Comparison of ENCODE assay signal across 24 cellular contexts in the genomic region with DNA sequence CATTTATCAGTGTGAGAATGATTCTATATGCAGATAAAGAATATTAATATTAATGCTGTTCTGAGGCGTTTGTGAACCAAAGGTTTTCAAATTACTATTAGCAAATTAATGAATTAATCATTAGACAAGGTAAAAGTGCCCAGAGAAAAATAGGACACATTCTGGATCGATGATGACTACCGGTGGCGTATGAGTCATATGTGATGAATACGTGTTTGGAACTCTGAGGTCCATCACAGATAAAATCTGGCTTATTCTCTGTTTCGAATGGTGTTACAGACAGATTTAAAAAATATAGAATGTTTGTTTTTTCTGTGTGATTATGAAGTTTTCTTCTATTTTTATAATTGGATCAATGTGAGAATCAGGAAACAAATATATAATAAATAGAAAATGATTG.
DNase-seq lines count a peak whose midpoint lies in the region; ATAC-seq, FAIRE-seq and TF ChIP-seq lines count a peak whose summit lies in the region.
"Had no signal": no experiment of that assay in that cellular context is flagged by ENCODE, and none has a peak within 500 bp of the region (broad histone marks: within the 10 kb centered on the region; RNA-seq: fewer than 3 reads in every experiment).

No MANE protein-coding gene starts in this region.

- no peaks in the 10 kb centered on the region for H3K4me1 Mint-ChIP-seq in activated CD8-positive, alpha-beta memory T cell treated with anti-CD3 and anti-CD28 coated beads, Interleukin-2, amount 10 ng/mL, durations not matched to agents 7 days and 5 days
- H3K4me1 Mint-ChIP-seq: GM23338 had no signal

- RAD21 ChIA-PET in HCT116 (lab: Charles Lee; ENCODE audit: low non-redundant PET in 1 of 2, low total read pairs in 2 of 2, uncharacterized antibody in 2 of 2, unreplicated experiment in 2 of 2): no interaction called here

- no peaks in the 10 kb centered on the region for H3K36me3 Mint-ChIP-seq in activated CD8-positive, alpha-beta memory T cell treated with anti-CD3 and anti-CD28 coated beads, Interleukin-2, amount 10 ng/mL, durations not matched to agents 7 days and 5 days

- 0 out of 2 replicates have a peak overlapping the region, but pooled peaks have one; percentile 22 for H3K9ac ChIP-seq in HCT116 (ENCODE audit: low read length)
- H3K9ac ChIP-seq: SK-N-SH had no signal

- no peaks in the 10 kb centered on the region for H3K9me2 ChIP-seq in HCT116 (ENCODE audit: insufficient read depth)
- H3K9me2 ChIP-seq: SK-N-SH had no signal

- CTCF ChIA-PET in A549 (lab: Yijun Ruan, JAX) (no interaction called here), HCT116 (lab: Charles Lee) (no interaction called here)
- CTCF ChIA-PET in activated CD8-positive, alpha-beta memory T cell treated with anti-CD3 and anti-CD28 coated beads, Interleukin-2, amount 10 ng/mL, durations not matched to agents 7 days and 5 days (lab: Charles Lee): no interaction called here

- no peaks in the 10 kb centered on the region for H4K20me1 ChIP-seq in HCT116 (ENCODE audit: insufficient read depth)

- peak overlapping the region; percentile 97 for H2AFZ ChIP-seq in HCT116 (ENCODE audit: low read depth, low read length, poor library complexity, severe bottlenecking)
- H2AFZ ChIP-seq: GM23338 had no signal

- H3K27me3 ChIP-seq in HCT116 (ENCODE audit: insufficient read depth, low read length): no peaks in the 10 kb centered on the region
- H3K27me3 ChIP-seq in RWPE2 (ENCODE audit: insufficient read depth, poor library complexity, severe bottlenecking): no peaks in the 10 kb centered on the region
- H3K27me3 ChIP-seq in left lung: peaks cover 0 to 4% of the 10 kb centered on the region in 2 donors

- TF ChIP-seq CTCF in A549 (IDR thresholded peaks at IDR 0.05) (no peak), HCT116 (IDR thresholded peaks at IDR 0.05 in 2 of 3, conservative IDR thresholded peaks at IDR 0.05 in 1 of 3; ENCODE audit: borderline replicate concordance in 1 of 3, insufficient read depth in 1 of 3, low read depth in 2 of 3, low read length in 2 of 3) (no peak), RWPE2 (IDR thresholded peaks at IDR 0.05; ENCODE audit: poor library complexity, severe bottlenecking) (no peak), epithelial cell of esophagus (IDR thresholded peaks at IDR 0.05; ENCODE audit: insufficient read depth, low read depth, low read length, missing control alignments) (no peak), left lung (IDR thresholded peaks at IDR 0.05) (no peak)

- H3K27me3 Mint-ChIP-seq in activated CD8-positive, alpha-beta memory T cell treated with anti-CD3 and anti-CD28 coated beads, Interleukin-2, amount 10 ng/mL, durations not matched to agents 7 days and 5 days: peaks cover 6% of the 10 kb centered on the region

- DNase-seq in A549 (ENCODE audit: low read depth in 1 of 2, low spot score in 1 of 2): peak in 1 of 2 experiments; percentile 49
- peak; percentile 36 for DNase-seq in HCT116 (ENCODE audit: low read depth, low spot score)
- no peak for DNase-seq in RWPE2 (ENCODE audit: low spot score)
- DNase-seq in epithelial cell of esophagus (ENCODE audit: low read depth): peak; percentile 45
- no peak for DNase-seq in left lung
- no peak for DNase-seq in NCI-H2196 treated with DMSO at 0.1 percent for 48 hours (lab: John Stamatoyannopoulos, UW; ENCODE audit: unreplicated experiment)
- no peak for DNase-seq in NCI-H128 (lab: John Stamatoyannopoulos, UW; ENCODE audit: unreplicated experiment)
- no peak for DNase-seq in activated CD8-positive, alpha-beta memory T cell treated with anti-CD3 and anti-CD28 coated beads, Interleukin-2, amount 10 ng/mL, durations not matched to agents 7 days and 5 days
- DNase-seq: AML-193; Caco-2; DMS53; Kasumi-1; NCI-H1436; NCI-H2029 treated with DMSO at 0.1 percent for 48 hours; NCI-H2227 treated with DMSO at 0.1 percent for 48 hours; NCI-H526; NK-92 treated with Interleukin-12 subunit alpha and Interleukin-12 subunit beta, amount 100 ng/mL, for 24 hours; OCI-M1; SK-N-SH had no signal

- POLR2A ChIA-PET in A549 (lab: Yijun Ruan, JAX): no interaction called here
- POLR2A ChIA-PET in HCT116 (lab: Charles Lee): no interaction called here

- ATAC-seq in A549 (peak; percentile 42 to 71; a peak in 3 of 6 replicates), HCT116 (peak; percentile 58; the same call in 1 of the 2 replicates), RWPE2 (ENCODE audit: low read depth) (peak; percentile 44; the same call in 2 of the 3 replicates), left lung (no peak)
- no peak for ATAC-seq in activated CD8-positive, alpha-beta memory T cell treated with anti-CD3 and anti-CD28 coated beads, Interleukin-2, amount 10 ng/mL, durations not matched to agents 7 days and 5 days
- ATAC-seq: GM23338, Right ventricle myocardium inferior had no signal

- intact Hi-C loops in HCT116 (cut with micrococcal nuclease) (no loop called here), left lung (cut with DNase I) (no loop called here)

- peak; percentile 91 for FAIRE-seq in A549 (lab: Jason Lieb, UNC)
- FAIRE-seq: G401.6, GM12892, GM19239 had no signal

- H3K9me3 ChIP-seq in A549 (no peaks in the 10 kb centered on the region), HCT116 (ENCODE audit: control insufficient read depth in 1 of 2, insufficient read depth in 1 of 2, low read depth in 1 of 2, low read length in 2 of 2) (no peaks in the 10 kb centered on the region), RWPE2 (ENCODE audit: severe bottlenecking) (no peaks in the 10 kb centered on the region), left lung (no peaks in the 10 kb centered on the region)
- H3K9me3 ChIP-seq: Caco-2, SK-N-SH had no signal

- WGBS in A549 (ENCODE audit: missing lambda C conversion rate): 2% methylated on average over 6 of the region's 6 CpGs

- H3K4me2 ChIP-seq in A549 (peak overlapping the region; percentile 72), HCT116 (ENCODE audit: low read length) (peak overlapping the region; percentile 72)
- H3K4me2 ChIP-seq: GM23338, SK-N-SH had no signal

- no peaks in the 10 kb centered on the region for H3K9me3 Mint-ChIP-seq in activated CD8-positive, alpha-beta memory T cell treated with anti-CD3 and anti-CD28 coated beads, Interleukin-2, amount 10 ng/mL, durations not matched to agents 7 days and 5 days (ENCODE audit: low read depth)
- H3K9me3 Mint-ChIP-seq: GM23338 had no signal

- H3K27ac ChIP-seq in A549 (peak overlapping the region; percentile 66 to 84), HCT116 (ENCODE audit: low read depth, low read length) (no peak overlapping the region), RWPE2 (ENCODE audit: poor library complexity, severe bottlenecking) (peak overlapping the region; percentile 55), left lung (no peak overlapping the region)

- H3K4me1 ChIP-seq in A549 (peaks cover 72% of the 10 kb centered on the region), HCT116 (ENCODE audit: control insufficient read depth in 1 of 2, insufficient read depth in 2 of 2, low read length in 2 of 2) (peaks cover 0 to 54% of the 10 kb centered on the region in 2 experiments; a peak in 2 of 4 replicates), RWPE2 (ENCODE audit: insufficient read depth, poor library complexity, severe bottlenecking) (peaks cover 72% of the 10 kb centered on the region), left lung (no peaks in the 10 kb centered on the region)
- H3K4me1 ChIP-seq: Caco-2 had no signal

- H3K27ac Mint-ChIP-seq in activated CD8-positive, alpha-beta memory T cell treated with anti-CD3 and anti-CD28 coated beads, Interleukin-2, amount 10 ng/mL, durations not matched to agents 7 days and 5 days: no peak overlapping the region
- H3K27ac Mint-ChIP-seq: GM23338 had no signal

- TF ChIP-seq POLR2A in A549 (IDR thresholded peaks at IDR 0.05; ENCODE audit: low read length) (no peak), HCT116 (IDR thresholded peaks at IDR 0.05; ENCODE audit: borderline replicate concordance, extremely low read depth, insufficient read depth, insufficient read length) (no peak)

- no TSS peak for BruUV-seq in HCT116 (replicated peaks; lab: Mats Ljungman, UMichigan)

- H3K36me3 ChIP-seq in HCT116 (ENCODE audit: control insufficient read depth in 1 of 2, insufficient read depth in 2 of 2, low read length in 2 of 2) (no peaks in the 10 kb centered on the region), RWPE2 (ENCODE audit: low read depth) (peaks cover 19% of the 10 kb centered on the region), left lung (no peaks in the 10 kb centered on the region)

- H3K4me3 Mint-ChIP-seq in activated CD8-positive, alpha-beta memory T cell treated with anti-CD3 and anti-CD28 coated beads, Interleukin-2, amount 10 ng/mL, durations not matched to agents 7 days and 5 days: no peak overlapping the region
- H3K4me3 Mint-ChIP-seq: GM23338 had no signal

- H3K4me3 ChIP-seq in A549 (peak overlapping the region; percentile 13; the same call in 2 of the 3 replicates), HCT116 (replicated peaks in 1 of 2; ENCODE audit: low read depth in 1 of 2, low read length in 2 of 2) (peak overlapping the region in 1 of 2 experiments; percentile 36; a peak in 2 of 4 replicates), RWPE2 (ENCODE audit: severe bottlenecking) (no peak overlapping the region), epithelial cell of esophagus (ENCODE audit: low read length) (no peak overlapping the region), left lung (no peak overlapping the region)
- H3K4me3 ChIP-seq: GM23338 had no signal

- no peaks in the 10 kb centered on the region for H3K79me2 ChIP-seq in HCT116 (ENCODE audit: insufficient read depth, low read length)

- TF ChIP-seq RAD21 in A549 (conservative IDR thresholded peaks at IDR 0.05 in 1 of 2, IDR thresholded peaks at IDR 0.05 in 1 of 2): no peak
- no peak for TF ChIP-seq RAD21 in HCT116 (IDR thresholded peaks at IDR 0.05; ENCODE audit: low read depth)

- TF ChIP-seq EP300 in A549 (IDR thresholded peaks at IDR 0.05): no peak

TF ChIP-seq in A549, 52 proteins besides CTCF, POLR2A, EP300 and RAD21 (continues in another document):
- TF ChIP-seq FOSL2 (IDR thresholded peaks at IDR 0.05) (peak; percentile 46; the same call in 1 of the 2 replicates), FOSL2 (CRISPR knock-in tag; IDR thresholded peaks at IDR 0.05) (peak; percentile 92), RARB (CRISPR knock-in tag; IDR thresholded peaks at IDR 0.05) (no peak), BHLHE40 (IDR thresholded peaks at IDR 0.05; ENCODE audit: low read depth, low read length) (no peak), GATA3 (IDR thresholded peaks at IDR 0.05; ENCODE audit: borderline replicate concordance) (peak; percentile 65; the same call in 1 of the 2 replicates), MAFK (IDR thresholded peaks at IDR 0.05; ENCODE audit: partially characterized antibody) (no peak), FOSB (CRISPR knock-in tag; IDR thresholded peaks at IDR 0.05) (no peak)

Comparison
In these comparisons a context has a peak if more than half of its experiments do, and no peak if none do; other contexts are left out.
1. ATAC-seq: peak in A549 (2 of 2), HCT116 (single experiment) and RWPE2 (single experiment); none in left lung (single experiment) and activated CD8-positive, alpha-beta memory T cell treated with anti-CD3 and anti-CD28 coated beads, Interleukin-2, amount 10 ng/mL, durations not matched to agents 7 days and 5 days (single experiment).
2. DNase-seq: peak in HCT116 (single experiment) and epithelial cell of esophagus (single experiment); none in RWPE2 (single experiment), left lung (0 of 2), NCI-H2196 treated with DMSO at 0.1 percent for 48 hours (single experiment), NCI-H128 (single experiment) and activated CD8-positive, alpha-beta memory T cell treated with anti-CD3 and anti-CD28 coated beads, Interleukin-2, amount 10 ng/mL, durations not matched to agents 7 days and 5 days (single experiment).
3. H3K27ac ChIP-seq: peak in A549 (2 of 2) and RWPE2 (single experiment); none in HCT116 (single experiment) and left lung (0 of 2).